26 cellular contexts compared by ENCODE assay signal in the genomic region with DNA sequence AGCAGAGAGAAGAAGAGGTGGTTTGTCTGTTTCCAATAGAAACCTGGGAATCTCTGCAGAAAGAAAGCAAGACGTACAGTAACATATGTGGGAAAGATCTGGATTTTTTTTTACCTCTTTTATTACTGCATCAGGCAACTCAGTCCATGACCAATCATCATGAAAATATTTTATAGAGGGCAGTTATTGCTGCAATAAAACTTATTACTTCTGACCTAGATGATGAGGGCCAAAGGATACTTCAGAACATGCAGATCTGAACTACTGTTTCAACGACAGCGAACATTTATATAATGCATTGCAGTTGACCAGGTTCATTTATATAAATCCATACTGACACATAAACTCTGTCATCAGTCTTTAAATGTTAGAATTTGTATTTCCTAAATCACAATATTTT.
DNase-seq lines count a peak whose midpoint lies in the region; ATAC-seq, FAIRE-seq and TF ChIP-seq lines count a peak whose summit lies in the region.
"Had no signal": no experiment of that assay in that cellular context is flagged by ENCODE, and none has a peak within 500 bp of the region (broad histone marks: within the 10 kb centered on the region; RNA-seq: fewer than 3 reads in every experiment).

No MANE protein-coding gene starts in this region.

- no peak overlapping the region for H3K9ac ChIP-seq in PC-3 (ENCODE audit: low read length)
- no peak overlapping the region for H3K9ac ChIP-seq in colonic mucosa (ENCODE audit: low read depth in 2 of 2, low read length in 2 of 2)
- H3K9ac ChIP-seq: BLaER1 treated with 17β-estradiol and CSF1 and Interleukin-3, amounts not matched to agents 10 nM and 100 nM had no signal

- DNase-seq in PC-3 (peak; percentile 25), colonic mucosa (no peak), pancreas (no peak), transverse colon (no peak), posterior cingulate gyrus (no peak), NCI-H1417 treated with DMSO at 0.1 percent for 48 hours (lab: John Stamatoyannopoulos, UW) (no peak)
- no peak for DNase-seq in activated naive CD4-positive, alpha-beta T cell treated with anti-CD3 and anti-CD28 coated beads for 36 hours
- DNase-seq: 8988T; ACHN; AML-193; BE2C; CD4-positive, alpha-beta T cell; CD8-positive, alpha-beta memory T cell; DMS 273 treated with DMSO at 0.1 percent for 48 hours; DMS79; EL; GDM1; H9 had no signal

- TF ChIP-seq EP300 in transverse colon (IDR thresholded peaks at IDR 0.05; ENCODE audit: low read depth), result no peak

- no peaks in the 10 kb centered on the region for H3K36me3 ChIP-seq in PC-3 (ENCODE audit: low read depth, low read length)
- no peaks in the 10 kb centered on the region for H3K36me3 ChIP-seq in colonic mucosa
- no peaks in the 10 kb centered on the region for H3K36me3 ChIP-seq in pancreas
- H3K36me3 ChIP-seq in transverse colon, result no peaks in the 10 kb centered on the region
- H3K36me3 ChIP-seq: BE2C; BLaER1 treated with 17β-estradiol and CSF1 and Interleukin-3, amounts not matched to agents 10 nM and 100 nM had no signal

- no peaks in the 10 kb centered on the region for H3K27me3 Mint-ChIP-seq in activated naive CD4-positive, alpha-beta T cell treated with anti-CD3 and anti-CD28 coated beads for 36 hours (ENCODE audit: low read depth)

- peak; percentile 56 for FAIRE-seq in pancreas (lab: Jason Lieb, UNC)
- FAIRE-seq: A549, D721Med, GM12891, GM18507 had no signal

- no peak for TF ChIP-seq CTCF in PC-3 (conservative IDR thresholded peaks at IDR 0.05; ENCODE audit: low read depth, low read length)
- TF ChIP-seq CTCF in colonic mucosa (IDR thresholded peaks at IDR 0.05), result no peak
- no peak for TF ChIP-seq CTCF in pancreas (IDR thresholded peaks at IDR 0.05)
- no peak for TF ChIP-seq CTCF in transverse colon (IDR thresholded peaks at IDR 0.05)

- CTCF ChIA-PET in PC-3 (lab: Charles Lee), result no interaction called here
- CTCF ChIA-PET in activated naive CD4-positive, alpha-beta T cell treated with anti-CD3 and anti-CD28 coated beads for 36 hours (lab: Charles Lee), result no interaction called here

- WGBS in pancreas, 2 donors, result 87 to 88% methylated on average over 3 of the region's 3 CpGs
- WGBS in transverse colon (ENCODE audit: low coverage in 1 of 2), 2 donors, result 41 to 48% methylated on average over 3 of the region's 3 CpGs

- no peak overlapping the region for H3K27ac Mint-ChIP-seq in activated naive CD4-positive, alpha-beta T cell treated with anti-CD3 and anti-CD28 coated beads for 36 hours
- H3K27ac Mint-ChIP-seq: CD14-positive monocyte; CD4-positive, alpha-beta T cell; CD8-positive, alpha-beta memory T cell; GM23338; H9 had no signal

- no TSS peak for BruUV-seq in PC-3 (replicated peaks; lab: Mats Ljungman, UMichigan)

- H3K36me3 Mint-ChIP-seq in activated naive CD4-positive, alpha-beta T cell treated with anti-CD3 and anti-CD28 coated beads for 36 hours (ENCODE audit: low read depth), result no peaks in the 10 kb centered on the region
- H3K36me3 Mint-ChIP-seq: CD14-positive monocyte; CD8-positive, alpha-beta memory T cell had no signal

- peak; percentile 42; the same call in 1 of the 2 replicates for ATAC-seq in PC-3
- no peak for ATAC-seq in pancreas
- ATAC-seq: A549, GM23338, HCT116 had no signal

- no peak overlapping the region for H2AFZ ChIP-seq in PC-3 (ENCODE audit: low read length)
- H2AFZ ChIP-seq: GM23338 had no signal

- H3K9me3 ChIP-seq in PC-3 (ENCODE audit: low read length), result no peaks in the 10 kb centered on the region
- no peaks in the 10 kb centered on the region for H3K9me3 ChIP-seq in colonic mucosa
- H3K9me3 ChIP-seq in pancreas, result no peaks in the 10 kb centered on the region
- no peaks in the 10 kb centered on the region for H3K9me3 ChIP-seq in transverse colon
- H3K9me3 ChIP-seq: A549; BE2C; BLaER1 treated with 17β-estradiol and CSF1 and Interleukin-3, amounts not matched to agents 10 nM and 100 nM had no signal

- H3K4me3 ChIP-seq in PC-3 (ENCODE audit: low read length) (no peak overlapping the region), colonic mucosa (no peak overlapping the region), pancreas (no peak overlapping the region), transverse colon (no peak overlapping the region)
- H3K4me3 ChIP-seq: A549; BLaER1 treated with 17β-estradiol and CSF1 and Interleukin-3, amounts not matched to agents 10 nM and 100 nM; GM23338 had no signal

- in situ Hi-C loops in transverse colon (cut with MboI; ENCODE audit: low pct_ligation_motif_present in 1 of 4, low pct_unique_long_range_greater_than_20kb in 1 of 4, low sequenced_read_pairs in 3 of 4), result no loop called here

- intact Hi-C loops in PC-3 (cut with micrococcal nuclease) (no loop called here), colonic mucosa (cut with DNase I) (no loop called here), pancreas (cut with DNase I) (no loop called here), transverse colon (cut with DNase I; ENCODE audit: low total_unique reads) (no loop called here), posterior cingulate gyrus (cut with DNase I) (no loop called here)
- intact Hi-C loops in activated naive CD4-positive, alpha-beta T cell treated with anti-CD3 and anti-CD28 coated beads for 36 hours (cut with micrococcal nuclease), result no loop called here

- H3K9me3 Mint-ChIP-seq in activated naive CD4-positive, alpha-beta T cell treated with anti-CD3 and anti-CD28 coated beads for 36 hours, result no peaks in the 10 kb centered on the region
- H3K9me3 Mint-ChIP-seq: CD4-positive, alpha-beta T cell; GM23338; H9 had no signal

- no peaks in the 10 kb centered on the region for H3F3A ChIP-seq in PC-3 (ENCODE audit: low read length, unreplicated experiment)

- H3K4me1 Mint-ChIP-seq in activated naive CD4-positive, alpha-beta T cell treated with anti-CD3 and anti-CD28 coated beads for 36 hours (ENCODE audit: low read depth), result peaks cover 16% of the 10 kb centered on the region
- H3K4me1 Mint-ChIP-seq: CD14-positive monocyte had no signal

- H3K79me2 ChIP-seq in PC-3 (ENCODE audit: low read length), result no peaks in the 10 kb centered on the region

- H3K27ac ChIP-seq in PC-3 (ENCODE audit: low read length), result no peak overlapping the region
- peak overlapping the region; percentile 39 for H3K27ac ChIP-seq in colonic mucosa
- H3K27ac ChIP-seq in pancreas, result no peak overlapping the region
- peak overlapping the region; percentile 32 to 52 (median 50) for H3K27ac ChIP-seq in transverse colon
- H3K27ac ChIP-seq: A549; BLaER1 treated with 17β-estradiol and CSF1 and Interleukin-3, amounts not matched to agents 10 nM and 100 nM had no signal

- POLR2A ChIA-PET in PC-3 (lab: Charles Lee; ENCODE audit: unreplicated experiment), result no interaction called here

- no peak for TF ChIP-seq POLR2A in transverse colon (IDR thresholded peaks at IDR 0.05)

- H3K4me1 ChIP-seq in PC-3 (ENCODE audit: insufficient read depth, low read length) (0 out of 2 replicates have a peak, but pooled peaks cover 6% of the 10 kb centered on the region), colonic mucosa (no peaks in the 10 kb centered on the region), pancreas (no peaks in the 10 kb centered on the region), transverse colon (peaks cover 4 to 30% (median 17%) of the 10 kb centered on the region in 4 donors)
- H3K4me1 ChIP-seq: A549; BE2C; BLaER1 treated with 17β-estradiol and CSF1 and Interleukin-3, amounts not matched to agents 10 nM and 100 nM had no signal

- no peaks in the 10 kb centered on the region for H4K20me1 ChIP-seq in PC-3 (ENCODE audit: low read length)
- H4K20me1 ChIP-seq: BLaER1 treated with 17β-estradiol and CSF1 and Interleukin-3, amounts not matched to agents 10 nM and 100 nM had no signal

- H3K9me2 ChIP-seq in PC-3 (replicated peaks; ENCODE audit: low read length), result no peaks in the 10 kb centered on the region

- H3K27me3 ChIP-seq in PC-3 (ENCODE audit: low read length) (peaks cover 39% of the 10 kb centered on the region), colonic mucosa (no peaks in the 10 kb centered on the region), pancreas (no peaks in the 10 kb centered on the region), transverse colon (no peaks in the 10 kb centered on the region)
- H3K27me3 ChIP-seq: BLaER1 treated with 17β-estradiol and CSF1 and Interleukin-3, amounts not matched to agents 10 nM and 100 nM had no signal

- H3K4me3 Mint-ChIP-seq in activated naive CD4-positive, alpha-beta T cell treated with anti-CD3 and anti-CD28 coated beads for 36 hours, result no peak overlapping the region
- H3K4me3 Mint-ChIP-seq: CD14-positive monocyte; CD4-positive, alpha-beta T cell; CD8-positive, alpha-beta memory T cell; GM23338; H9 had no signal

- H3K4me2 ChIP-seq in PC-3 (ENCODE audit: low read length), result no peak overlapping the region
- H3K4me2 ChIP-seq: A549; BLaER1 treated with 17β-estradiol and CSF1 and Interleukin-3, amounts not matched to agents 10 nM and 100 nM; GM23338 had no signal

Comparison
In these comparisons a context has a peak if more than half of its experiments do, and no peak if none do; other contexts are left out.
1. H3K27ac ChIP-seq: peak in colonic mucosa (single experiment) and transverse colon (4 of 4); none in PC-3 (single experiment) and pancreas (0 of 4).